Comparison of ENCODE assay signal across 8 cellular contexts in genomic region chr22:45246060-45246985, GRCh38. TPM values are rescaled to one million over a fixed set of nuclear protein-coding genes. Genes with fewer than 3 reads are reported as not detected.
DNase-seq lines count a peak whose midpoint lies in the region; ATAC-seq and TF ChIP-seq lines count a peak whose summit lies in the region.

No MANE protein-coding gene starts in this region.

- no peak overlapping the region for H3K4me3 ChIP-seq in body of pancreas

- TF ChIP-seq CTCF in body of pancreas (IDR thresholded peaks at IDR 0.05) (no peak), type B pancreatic cell (conservative IDR thresholded peaks at IDR 0.05) (no peak)

- no peaks in the 10 kb centered on the region for H3K36me3 Mint-ChIP-seq in activated T-cell treated with anti-CD3 and anti-CD28 coated beads, Interleukin-2, amount 50 U/mL, for 24 hours (ENCODE audit: low read depth)
- no peaks in the 10 kb centered on the region for H3K36me3 Mint-ChIP-seq in type B pancreatic cell

- intact Hi-C loops in body of pancreas (cut with DNase I), result no loop called here

- peak; percentile 97 for ATAC-seq in body of pancreas
- peak; percentile 71 for ATAC-seq in left lobe of liver
- no peak for ATAC-seq in GM18520 (IDR thresholded peaks at IDR 0.05; ENCODE audit: unreplicated experiment)

- TF ChIP-seq POLR2A in body of pancreas (IDR thresholded peaks at IDR 0.05), result peak in 2 of 3 donors; percentile 36 to 49

- H3K27me3 ChIP-seq in body of pancreas, result no peaks in the 10 kb centered on the region

- DNase-seq in activated T-cell treated with anti-CD3 and anti-CD28 coated beads, Interleukin-2, amount 50 U/mL, for 24 hours, result no peak
- DNase-seq in activated T-cell treated with anti-CD3 and anti-CD28 coated beads, Interleukin-2, amount 50 U/mL, for 48 hours, result no peak
- DNase-seq in body of pancreas, result peak; percentile 88 to 96 (median 95)
- DNase-seq in left lobe of liver (ENCODE audit: low spot score), result peak; percentile 89
- no peak for DNase-seq in type B pancreatic cell (ENCODE audit: extremely low spot score, unreplicated experiment)
- DNase-seq in activated CD4-positive, alpha-beta T cell treated with anti-CD3 and anti-CD28 coated beads, Interleukin-2, amount 50 U/mL, for 48 hours, result no peak
- DNase-seq in NAMALWA (ENCODE audit: low spot score), result no peak

- no peaks in the 10 kb centered on the region for H3K27me3 Mint-ChIP-seq in activated T-cell treated with anti-CD3 and anti-CD28 coated beads, Interleukin-2, amount 50 U/mL, for 24 hours
- no peaks in the 10 kb centered on the region for H3K27me3 Mint-ChIP-seq in type B pancreatic cell

- H3K4me3 Mint-ChIP-seq in activated T-cell treated with anti-CD3 and anti-CD28 coated beads, Interleukin-2, amount 50 U/mL, for 24 hours, result no peak overlapping the region
- peak overlapping the region; percentile 60 for H3K4me3 Mint-ChIP-seq in type B pancreatic cell

- no peaks in the 10 kb centered on the region for H3K9me3 Mint-ChIP-seq in activated T-cell treated with anti-CD3 and anti-CD28 coated beads, Interleukin-2, amount 50 U/mL, for 24 hours
- no peaks in the 10 kb centered on the region for H3K9me3 Mint-ChIP-seq in type B pancreatic cell

- peaks cover 18% of the 10 kb centered on the region for H3K4me1 Mint-ChIP-seq in activated T-cell treated with anti-CD3 and anti-CD28 coated beads, Interleukin-2, amount 50 U/mL, for 24 hours (ENCODE audit: low read depth)
- peaks cover 13% of the 10 kb centered on the region for H3K4me1 Mint-ChIP-seq in type B pancreatic cell (ENCODE audit: unreplicated experiment)

- H3K36me3 ChIP-seq in body of pancreas (replicated peaks in 1 of 2; ENCODE audit: insufficient read depth in 1 of 2, low read depth in 2 of 2), result no peaks in the 10 kb centered on the region

- H3K27ac ChIP-seq in body of pancreas, result peak overlapping the region; percentile 92 to 99 (median 95)

- peak overlapping the region; percentile 63 for H3K27ac Mint-ChIP-seq in activated T-cell treated with anti-CD3 and anti-CD28 coated beads, Interleukin-2, amount 50 U/mL, for 24 hours
- H3K27ac Mint-ChIP-seq in type B pancreatic cell, result peak overlapping the region; percentile 90

- H3K4me1 ChIP-seq in body of pancreas, result peaks cover 52% of the 10 kb centered on the region

- 5 to 19% methylated on average over 12 to 13 of the region's 13 CpGs for WGBS in body of pancreas, 2 donors

- H3K9me3 ChIP-seq in body of pancreas, result no peaks in the 10 kb centered on the region

RNA-seq across cellular contexts. Expression of gene KIAA0930, which starts 5.6 kb away (rescaled TPM):
- total RNA-seq in body of pancreas (10 to 100 TPM; 14.2 to 17.9 TPM), left lobe of liver (44.2 TPM), type B pancreatic cell (ENCODE audit: low replicate concordance) (54.1 and 68.0 TPM in 2 replicates)

RNA-seq across cellular contexts. Expression of gene UPK3A, which starts 38.4 kb away (rescaled TPM):
- total RNA-seq in body of pancreas (not detected), left lobe of liver (not detected), type B pancreatic cell (ENCODE audit: low replicate concordance) (0.29 and 0.62 TPM in 2 replicates)

Comparison
In these comparisons a context has a peak if more than half of its experiments do, and no peak if none do; other contexts are left out.
1. DNase-seq: peak in body of pancreas (4 of 4) and left lobe of liver (single experiment); none in activated T-cell treated with anti-CD3 and anti-CD28 coated beads, Interleukin-2, amount 50 U/mL, for 24 hours (single experiment), activated T-cell treated with anti-CD3 and anti-CD28 coated beads, Interleukin-2, amount 50 U/mL, for 48 hours (0 of 2), type B pancreatic cell (single experiment), activated CD4-positive, alpha-beta T cell treated with anti-CD3 and anti-CD28 coated beads, Interleukin-2, amount 50 U/mL, for 48 hours (0 of 2) and NAMALWA (single experiment).